Comparison of ENCODE assay signal across 1 cellular context in the genomic region with DNA sequence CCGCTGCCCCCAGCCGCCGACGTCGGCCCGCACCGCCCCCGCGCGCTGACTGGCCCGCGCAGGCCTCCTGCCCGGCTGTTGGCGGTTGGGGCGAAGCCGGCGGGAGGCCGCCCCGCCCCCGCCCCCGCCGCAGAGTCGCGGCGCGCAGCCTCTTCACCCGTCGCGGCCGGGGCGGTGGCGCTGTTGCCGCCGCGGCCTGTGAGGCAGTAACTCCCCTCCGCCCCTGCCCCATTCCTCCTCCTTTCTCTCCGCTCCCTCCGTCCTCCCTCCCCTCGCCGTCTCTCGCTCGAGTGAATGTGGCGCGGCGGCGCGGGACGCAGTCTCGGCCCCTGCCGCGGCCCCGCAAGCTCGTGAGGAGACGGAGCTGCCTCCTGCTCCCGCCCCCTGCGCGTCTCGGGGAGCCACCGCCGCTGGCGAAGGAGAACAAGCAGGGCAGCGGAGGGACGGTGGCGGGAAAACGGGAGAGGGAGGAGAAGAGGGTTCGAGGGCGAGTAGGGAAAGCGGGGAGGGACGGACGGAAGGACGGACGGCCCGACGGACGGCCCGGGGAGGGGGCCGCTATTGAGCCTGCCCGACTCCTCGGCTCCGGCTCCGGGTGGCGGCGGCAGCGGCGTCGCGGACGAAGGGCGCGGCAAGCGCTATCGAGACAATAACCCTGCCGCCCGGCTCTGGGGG.
TF ChIP-seq lines count a peak whose summit lies in the region.

No MANE protein-coding gene starts in this region.

TF ChIP-seq in HepG2, 621 proteins besides CTCF, POLR2A, EP300 and RAD21 (continued from another document and continues in another):
- TF ChIP-seq FOXA1 (IDR thresholded peaks at IDR 0.05) (no peak), FOXA1 (CRISPR knock-in tag; IDR thresholded peaks at IDR 0.05) (peak; percentile 31; the same call in 1 of the 2 replicates), BRD4 (CRISPR knock-in tag; IDR thresholded peaks at IDR 0.05) (peak; percentile 27; the same call in 1 of the 2 replicates), NFE2 (CRISPR knock-in tag; IDR thresholded peaks at IDR 0.05) (no peak), MIER2 (CRISPR knock-in tag; IDR thresholded peaks at IDR 0.05) (0 out of 2 replicates have a peak, but pooled peaks have one; percentile 44), ZNF891 (CRISPR knock-in tag; IDR thresholded peaks at IDR 0.05) (no peak; the same call in 1 of the 2 replicates), FOXA3 (CRISPR knock-in tag; IDR thresholded peaks at IDR 0.05) (no peak; the same call in 1 of the 2 replicates), CCAR2 (optimal IDR thresholded peaks at IDR 0.05; ENCODE audit: low read depth, low read length) (no peak), ZNF781 (CRISPR knock-in tag; IDR thresholded peaks at IDR 0.05; ENCODE audit: borderline replicate concordance, not compliant biosample characterization) (no peak), ZNF292 (CRISPR knock-in tag; IDR thresholded peaks at IDR 0.05; ENCODE audit: borderline replicate concordance, low read depth) (no peak; the same call in 1 of the 2 replicates), ZNF670 (CRISPR knock-in tag; IDR thresholded peaks at IDR 0.05; ENCODE audit: borderline replicate concordance) (no peak), ZNF484 (CRISPR knock-in tag; IDR thresholded peaks at IDR 0.05; ENCODE audit: borderline replicate concordance, low read depth) (no peak), KMT2B (CRISPR knock-in tag; IDR thresholded peaks at IDR 0.05) (peak; percentile 68; the same call in 1 of the 2 replicates), MTF1 (CRISPR knock-in tag; IDR thresholded peaks at IDR 0.05) (no peak), PHF5A (CRISPR knock-in tag; IDR thresholded peaks at IDR 0.05; ENCODE audit: low read depth, unreplicated experiment) (peak; percentile 61), ZNF782 (CRISPR knock-in tag; IDR thresholded peaks at IDR 0.05; ENCODE audit: borderline replicate concordance) (no peak), ZNF674 (CRISPR knock-in tag; IDR thresholded peaks at IDR 0.05; ENCODE audit: low read depth) (peak; percentile 81), PRMT3 (CRISPR knock-in tag; IDR thresholded peaks at IDR 0.05; ENCODE audit: borderline replicate concordance, low read depth) (no peak), ZFAT (CRISPR knock-in tag; conservative IDR thresholded peaks at IDR 0.05) (no peak), AKAP8 (CRISPR knock-in tag; IDR thresholded peaks at IDR 0.05) (no peak), ZNF34 (CRISPR knock-in tag; IDR thresholded peaks at IDR 0.05; ENCODE audit: borderline replicate concordance) (no peak), ZNF563 (CRISPR knock-in tag; IDR thresholded peaks at IDR 0.05) (peak; percentile 84), ZNF589 (CRISPR knock-in tag; conservative IDR thresholded peaks at IDR 0.05) (peak; percentile 67; the same call in 1 of the 2 replicates), ZNF678 (CRISPR knock-in tag; IDR thresholded peaks at IDR 0.05) (no peak), ZNF75D (CRISPR knock-in tag; IDR thresholded peaks at IDR 0.05; ENCODE audit: borderline replicate concordance) (no peak), ZNF44 (CRISPR knock-in tag; IDR thresholded peaks at IDR 0.05) (no peak), CBX5 (CRISPR knock-in tag; IDR thresholded peaks at IDR 0.05; ENCODE audit: borderline replicate concordance) (peak; percentile 87; the same call in 1 of the 2 replicates)
- TF ChIP-seq, protein P1, sequence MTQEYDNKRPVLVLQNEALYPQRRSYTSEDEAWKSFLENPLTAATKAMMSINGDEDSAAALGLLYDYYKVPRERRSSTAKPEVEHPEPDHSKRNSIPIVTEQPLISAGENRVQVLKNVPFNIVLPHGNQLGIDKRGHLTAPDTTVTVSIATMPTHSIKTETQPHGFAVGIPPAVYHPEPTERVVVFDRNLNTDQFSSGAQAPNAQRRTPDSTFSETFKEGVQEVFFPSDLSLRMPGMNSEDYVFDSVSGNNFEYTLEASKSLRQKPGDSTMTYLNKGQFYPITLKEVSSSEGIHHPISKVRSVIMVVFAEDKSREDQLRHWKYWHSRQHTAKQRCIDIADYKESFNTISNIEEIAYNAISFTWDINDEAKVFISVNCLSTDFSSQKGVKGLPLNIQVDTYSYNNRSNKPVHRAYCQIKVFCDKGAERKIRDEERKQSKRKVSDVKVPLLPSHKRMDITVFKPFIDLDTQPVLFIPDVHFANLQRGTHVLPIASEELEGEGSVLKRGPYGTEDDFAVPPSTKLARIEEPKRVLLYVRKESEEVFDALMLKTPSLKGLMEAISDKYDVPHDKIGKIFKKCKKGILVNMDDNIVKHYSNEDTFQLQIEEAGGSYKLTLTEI (CRISPR knock-in tag; conservative IDR thresholded peaks at IDR 0.05) = no peak
- TF ChIP-seq, protein P2, sequence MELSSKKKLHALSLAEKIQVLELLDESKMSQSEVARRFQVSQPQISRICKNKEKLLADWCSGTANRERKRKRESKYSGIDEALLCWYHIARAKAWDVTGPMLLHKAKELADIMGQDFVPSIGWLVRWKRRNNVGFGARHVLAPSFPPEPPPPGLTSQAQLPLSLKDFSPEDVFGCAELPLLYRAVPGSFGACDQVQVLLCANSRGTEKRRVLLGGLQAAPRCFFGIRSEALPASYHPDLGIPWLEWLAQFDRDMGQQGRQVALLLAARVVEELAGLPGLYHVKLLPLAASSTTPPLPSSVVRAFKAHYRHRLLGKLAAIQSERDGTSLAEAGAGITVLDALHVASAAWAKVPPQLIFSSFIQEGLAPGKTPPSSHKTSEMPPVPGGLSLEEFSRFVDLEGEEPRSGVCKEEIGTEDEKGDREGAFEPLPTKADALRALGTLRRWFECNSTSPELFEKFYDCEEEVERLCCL (CRISPR knock-in tag; IDR thresholded peaks at IDR 0.05; ENCODE audit: borderline replicate concordance) = no peak
- TF ChIP-seq, protein P3, sequence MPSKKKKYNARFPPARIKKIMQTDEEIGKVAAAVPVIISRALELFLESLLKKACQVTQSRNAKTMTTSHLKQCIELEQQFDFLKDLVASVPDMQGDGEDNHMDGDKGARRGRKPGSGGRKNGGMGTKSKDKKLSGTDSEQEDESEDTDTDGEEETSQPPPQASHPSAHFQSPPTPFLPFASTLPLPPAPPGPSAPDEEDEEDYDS (CRISPR knock-in tag; IDR thresholded peaks at IDR 0.05) = no peak
- TF ChIP-seq, protein P4, sequence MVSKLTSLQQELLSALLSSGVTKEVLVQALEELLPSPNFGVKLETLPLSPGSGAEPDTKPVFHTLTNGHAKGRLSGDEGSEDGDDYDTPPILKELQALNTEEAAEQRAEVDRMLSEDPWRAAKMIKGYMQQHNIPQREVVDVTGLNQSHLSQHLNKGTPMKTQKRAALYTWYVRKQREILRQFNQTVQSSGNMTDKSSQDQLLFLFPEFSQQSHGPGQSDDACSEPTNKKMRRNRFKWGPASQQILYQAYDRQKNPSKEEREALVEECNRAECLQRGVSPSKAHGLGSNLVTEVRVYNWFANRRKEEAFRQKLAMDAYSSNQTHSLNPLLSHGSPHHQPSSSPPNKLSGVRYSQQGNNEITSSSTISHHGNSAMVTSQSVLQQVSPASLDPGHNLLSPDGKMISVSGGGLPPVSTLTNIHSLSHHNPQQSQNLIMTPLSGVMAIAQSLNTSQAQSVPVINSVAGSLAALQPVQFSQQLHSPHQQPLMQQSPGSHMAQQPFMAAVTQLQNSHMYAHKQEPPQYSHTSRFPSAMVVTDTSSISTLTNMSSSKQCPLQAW (CRISPR knock-in tag; IDR thresholded peaks at IDR 0.05) = peak; percentile 62
- TF ChIP-seq, protein P5, sequence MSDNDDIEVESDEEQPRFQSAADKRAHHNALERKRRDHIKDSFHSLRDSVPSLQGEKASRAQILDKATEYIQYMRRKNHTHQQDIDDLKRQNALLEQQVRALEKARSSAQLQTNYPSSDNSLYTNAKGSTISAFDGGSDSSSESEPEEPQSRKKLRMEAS (IDR thresholded peaks at IDR 0.05) = peak; percentile 55
- TF ChIP-seq, protein P6, sequence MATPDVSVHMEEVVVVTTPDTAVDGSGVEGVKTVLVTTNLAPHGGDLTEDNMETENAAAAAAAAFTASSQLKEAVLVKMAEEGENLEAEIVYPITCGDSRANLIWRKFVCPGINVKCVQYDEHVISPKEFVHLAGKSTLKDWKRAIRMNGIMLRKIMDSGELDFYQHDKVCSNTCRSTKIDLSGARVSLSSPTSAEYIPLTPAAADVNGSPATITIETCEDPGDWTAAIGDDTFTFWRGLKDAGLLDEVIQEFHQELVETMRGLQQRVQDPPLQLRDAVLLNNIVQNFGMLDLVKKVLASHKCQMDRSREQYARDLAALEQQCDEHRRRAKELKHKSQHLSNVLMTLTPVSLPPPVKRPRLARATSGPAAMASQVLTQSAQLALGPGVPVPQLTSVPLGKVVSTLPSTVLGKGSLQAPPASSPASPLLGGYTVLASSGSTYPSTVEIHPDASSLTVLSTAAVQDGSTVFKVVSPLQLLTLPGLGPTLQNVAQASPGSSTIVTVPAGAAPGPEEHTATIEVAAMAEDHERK (CRISPR knock-in tag; IDR thresholded peaks at IDR 0.05; ENCODE audit: low read depth) = no peak
- TF ChIP-seq, protein P7, sequence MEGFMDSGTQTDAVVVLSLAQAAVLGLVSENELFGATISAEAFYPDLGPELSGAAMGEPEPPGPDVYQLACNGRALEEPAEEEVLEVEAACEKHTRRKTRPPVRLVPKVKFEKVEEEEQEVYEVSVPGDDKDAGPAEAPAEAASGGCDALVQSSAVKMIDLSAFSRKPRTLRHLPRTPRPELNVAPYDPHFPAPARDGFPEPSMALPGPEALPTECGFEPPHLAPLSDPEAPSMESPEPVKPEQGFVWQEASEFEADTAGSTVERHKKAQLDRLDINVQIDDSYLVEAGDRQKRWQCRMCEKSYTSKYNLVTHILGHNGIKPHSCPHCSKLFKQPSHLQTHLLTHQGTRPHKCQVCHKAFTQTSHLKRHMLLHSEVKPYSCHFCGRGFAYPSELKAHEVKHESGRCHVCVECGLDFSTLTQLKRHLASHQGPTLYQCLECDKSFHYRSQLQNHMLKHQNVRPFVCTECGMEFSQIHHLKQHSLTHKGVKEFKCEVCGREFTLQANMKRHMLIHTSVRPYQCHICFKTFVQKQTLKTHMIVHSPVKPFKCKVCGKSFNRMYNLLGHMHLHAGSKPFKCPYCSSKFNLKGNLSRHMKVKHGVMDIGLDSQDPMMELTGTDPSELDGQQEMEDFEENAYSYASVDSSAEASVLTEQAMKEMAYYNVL (CRISPR knock-in tag; IDR thresholded peaks at IDR 0.05; ENCODE audit: borderline replicate concordance) = peak; percentile 56; the same call in 1 of the 2 replicates
- TF ChIP-seq, protein P8, sequence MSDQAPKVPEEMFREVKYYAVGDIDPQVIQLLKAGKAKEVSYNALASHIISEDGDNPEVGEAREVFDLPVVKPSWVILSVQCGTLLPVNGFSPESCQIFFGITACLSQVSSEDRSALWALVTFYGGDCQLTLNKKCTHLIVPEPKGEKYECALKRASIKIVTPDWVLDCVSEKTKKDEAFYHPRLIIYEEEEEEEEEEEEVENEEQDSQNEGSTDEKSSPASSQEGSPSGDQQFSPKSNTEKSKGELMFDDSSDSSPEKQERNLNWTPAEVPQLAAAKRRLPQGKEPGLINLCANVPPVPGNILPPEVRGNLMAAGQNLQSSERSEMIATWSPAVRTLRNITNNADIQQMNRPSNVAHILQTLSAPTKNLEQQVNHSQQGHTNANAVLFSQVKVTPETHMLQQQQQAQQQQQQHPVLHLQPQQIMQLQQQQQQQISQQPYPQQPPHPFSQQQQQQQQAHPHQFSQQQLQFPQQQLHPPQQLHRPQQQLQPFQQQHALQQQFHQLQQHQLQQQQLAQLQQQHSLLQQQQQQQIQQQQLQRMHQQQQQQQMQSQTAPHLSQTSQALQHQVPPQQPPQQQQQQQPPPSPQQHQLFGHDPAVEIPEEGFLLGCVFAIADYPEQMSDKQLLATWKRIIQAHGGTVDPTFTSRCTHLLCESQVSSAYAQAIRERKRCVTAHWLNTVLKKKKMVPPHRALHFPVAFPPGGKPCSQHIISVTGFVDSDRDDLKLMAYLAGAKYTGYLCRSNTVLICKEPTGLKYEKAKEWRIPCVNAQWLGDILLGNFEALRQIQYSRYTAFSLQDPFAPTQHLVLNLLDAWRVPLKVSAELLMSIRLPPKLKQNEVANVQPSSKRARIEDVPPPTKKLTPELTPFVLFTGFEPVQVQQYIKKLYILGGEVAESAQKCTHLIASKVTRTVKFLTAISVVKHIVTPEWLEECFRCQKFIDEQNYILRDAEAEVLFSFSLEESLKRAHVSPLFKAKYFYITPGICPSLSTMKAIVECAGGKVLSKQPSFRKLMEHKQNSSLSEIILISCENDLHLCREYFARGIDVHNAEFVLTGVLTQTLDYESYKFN (CRISPR knock-in tag; conservative IDR thresholded peaks at IDR 0.05) = no peak
- TF ChIP-seq, protein P9, sequence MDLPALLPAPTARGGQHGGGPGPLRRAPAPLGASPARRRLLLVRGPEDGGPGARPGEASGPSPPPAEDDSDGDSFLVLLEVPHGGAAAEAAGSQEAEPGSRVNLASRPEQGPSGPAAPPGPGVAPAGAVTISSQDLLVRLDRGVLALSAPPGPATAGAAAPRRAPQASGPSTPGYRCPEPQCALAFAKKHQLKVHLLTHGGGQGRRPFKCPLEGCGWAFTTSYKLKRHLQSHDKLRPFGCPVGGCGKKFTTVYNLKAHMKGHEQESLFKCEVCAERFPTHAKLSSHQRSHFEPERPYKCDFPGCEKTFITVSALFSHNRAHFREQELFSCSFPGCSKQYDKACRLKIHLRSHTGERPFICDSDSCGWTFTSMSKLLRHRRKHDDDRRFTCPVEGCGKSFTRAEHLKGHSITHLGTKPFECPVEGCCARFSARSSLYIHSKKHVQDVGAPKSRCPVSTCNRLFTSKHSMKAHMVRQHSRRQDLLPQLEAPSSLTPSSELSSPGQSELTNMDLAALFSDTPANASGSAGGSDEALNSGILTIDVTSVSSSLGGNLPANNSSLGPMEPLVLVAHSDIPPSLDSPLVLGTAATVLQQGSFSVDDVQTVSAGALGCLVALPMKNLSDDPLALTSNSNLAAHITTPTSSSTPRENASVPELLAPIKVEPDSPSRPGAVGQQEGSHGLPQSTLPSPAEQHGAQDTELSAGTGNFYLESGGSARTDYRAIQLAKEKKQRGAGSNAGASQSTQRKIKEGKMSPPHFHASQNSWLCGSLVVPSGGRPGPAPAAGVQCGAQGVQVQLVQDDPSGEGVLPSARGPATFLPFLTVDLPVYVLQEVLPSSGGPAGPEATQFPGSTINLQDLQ (CRISPR knock-in tag; IDR thresholded peaks at IDR 0.05) = peak; percentile 81; the same call in 1 of the 2 replicates
- TF ChIP-seq, protein P10, sequence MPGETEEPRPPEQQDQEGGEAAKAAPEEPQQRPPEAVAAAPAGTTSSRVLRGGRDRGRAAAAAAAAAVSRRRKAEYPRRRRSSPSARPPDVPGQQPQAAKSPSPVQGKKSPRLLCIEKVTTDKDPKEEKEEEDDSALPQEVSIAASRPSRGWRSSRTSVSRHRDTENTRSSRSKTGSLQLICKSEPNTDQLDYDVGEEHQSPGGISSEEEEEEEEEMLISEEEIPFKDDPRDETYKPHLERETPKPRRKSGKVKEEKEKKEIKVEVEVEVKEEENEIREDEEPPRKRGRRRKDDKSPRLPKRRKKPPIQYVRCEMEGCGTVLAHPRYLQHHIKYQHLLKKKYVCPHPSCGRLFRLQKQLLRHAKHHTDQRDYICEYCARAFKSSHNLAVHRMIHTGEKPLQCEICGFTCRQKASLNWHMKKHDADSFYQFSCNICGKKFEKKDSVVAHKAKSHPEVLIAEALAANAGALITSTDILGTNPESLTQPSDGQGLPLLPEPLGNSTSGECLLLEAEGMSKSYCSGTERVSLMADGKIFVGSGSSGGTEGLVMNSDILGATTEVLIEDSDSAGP (CRISPR knock-in tag; IDR thresholded peaks at IDR 0.05; ENCODE audit: borderline replicate concordance) = peak; percentile 19; the same call in 1 of the 2 replicates
- TF ChIP-seq, protein P11, sequence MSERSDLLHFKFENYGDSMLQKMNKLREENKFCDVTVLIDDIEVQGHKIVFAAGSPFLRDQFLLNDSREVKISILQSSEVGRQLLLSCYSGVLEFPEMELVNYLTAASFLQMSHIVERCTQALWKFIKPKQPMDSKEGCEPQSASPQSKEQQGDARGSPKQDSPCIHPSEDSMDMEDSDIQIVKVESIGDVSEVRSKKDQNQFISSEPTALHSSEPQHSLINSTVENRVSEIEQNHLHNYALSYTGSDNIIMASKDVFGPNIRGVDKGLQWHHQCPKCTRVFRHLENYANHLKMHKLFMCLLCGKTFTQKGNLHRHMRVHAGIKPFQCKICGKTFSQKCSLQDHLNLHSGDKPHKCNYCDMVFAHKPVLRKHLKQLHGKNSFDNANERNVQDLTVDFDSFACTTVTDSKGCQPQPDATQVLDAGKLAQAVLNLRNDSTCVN (CRISPR knock-in tag; IDR thresholded peaks at IDR 0.05; ENCODE audit: borderline replicate concordance) = no peak; the same call in 1 of the 2 replicates
